In genomic region chr11:107699371-107700348, GRCh38 we compare ENCODE assay signal across 24 cellular contexts. TPM values are rescaled to one million over a fixed set of nuclear protein-coding genes. Genes with fewer than 3 reads are reported as not detected.
DNase-seq lines count a peak whose midpoint lies in the region; TF ChIP-seq lines count a peak whose summit lies in the region.
"Had no signal": no experiment of that assay in that cellular context is flagged by ENCODE, and none has a peak within 500 bp of the region (broad histone marks: within the 10 kb centered on the region; RNA-seq: fewer than 3 reads in every experiment).

No MANE protein-coding gene starts in this region.

- H3K9me3 Mint-ChIP-seq in nephron = no peaks in the 10 kb centered on the region
- H3K9me3 Mint-ChIP-seq: CD4-positive, CD25-positive, alpha-beta regulatory T cell; H9; IgD-negative memory B cell had no signal

- H3K9me3 ChIP-seq in SJCRH30 (replicated peaks) = no peaks in the 10 kb centered on the region
- H3K9me3 ChIP-seq: BE2C had no signal

- peaks cover 9% of the 10 kb centered on the region for H3K27me3 Mint-ChIP-seq in nephron (ENCODE audit: low read depth)

- peak overlapping the region in 2 of 3 experiments; percentile 89 to 91 for H3K27ac Mint-ChIP-seq in nephron
- H3K27ac Mint-ChIP-seq: CD4-positive, CD25-positive, alpha-beta regulatory T cell; IgD-negative memory B cell had no signal

- H3K36me3 Mint-ChIP-seq in nephron (ENCODE audit: low read depth) = no peaks in the 10 kb centered on the region
- H3K36me3 Mint-ChIP-seq: CD4-positive, CD25-positive, alpha-beta regulatory T cell; IgD-negative memory B cell had no signal

- peaks cover 36% of the 10 kb centered on the region for H3K4me1 Mint-ChIP-seq in nephron
- H3K4me1 Mint-ChIP-seq: CD4-positive, CD25-positive, alpha-beta regulatory T cell; IgD-negative memory B cell had no signal

- peak overlapping the region in 1 of 3 experiments; percentile 3 for H3K4me3 Mint-ChIP-seq in nephron
- H3K4me3 Mint-ChIP-seq: CD4-positive, CD25-positive, alpha-beta regulatory T cell; H9; IgD-negative memory B cell had no signal

- in situ Hi-C loops in G401 (cut with HindIII; ENCODE audit: low sequenced_read_pairs) = no loop called here

- no peak overlapping the region for H3K4me3 ChIP-seq in SJCRH30

- H3K27me3 ChIP-seq in SJCRH30 = no peaks in the 10 kb centered on the region

- H3K27ac ChIP-seq in SJCRH30 = no peak overlapping the region
- H3K27ac ChIP-seq: HL-60 had no signal

- peaks cover 5% of the 10 kb centered on the region; the same call in 1 of the 2 replicates for H3K4me1 ChIP-seq in SJCRH30
- H3K4me1 ChIP-seq: BE2C had no signal

- no peaks in the 10 kb centered on the region for H3K36me3 ChIP-seq in SJCRH30
- H3K36me3 ChIP-seq: BE2C had no signal

- no peak for TF ChIP-seq CTCF in nephron (IDR thresholded peaks at IDR 0.05; ENCODE audit: unreplicated experiment in 3 of 3)

- DNase-seq in G401 (ENCODE audit: low spot score) (peak; percentile 71), NCI-H446 treated with DMSO at 0.1 percent for 48 hours (lab: John Stamatoyannopoulos, UW) (peak; percentile 72), cerebellum (ENCODE audit: low spot score) (peak; percentile 52), SJCRH30 (no peak), dedifferentiated amniotic fluid mesenchymal stem cell (ENCODE audit: extremely low spot score) (no peak), GM19238 (ENCODE audit: insufficient read length, low spot score) (no peak)
- DNase-seq in activated CD4-positive, CD25-positive, alpha-beta regulatory T cell (lab: John Stamatoyannopoulos, UW) = no peak
- DNase-seq: BE2C; Calu3; CD4-positive, CD25-positive, alpha-beta regulatory T cell; EL; H9; Karpas-422; NCI-H1048; NCI-H1436 treated with DMSO at 0.1 percent for 48 hours; NCI-H2029 treated with DMSO at 0.1 percent for 48 hours; NCI-H2171; NCI-H69 had no signal

RNA-seq across cellular contexts. Expression of gene SLN, which starts 12.2 kb away (rescaled TPM):
- total RNA-seq in G401 (2014; rRNA removed; shearing (Covaris generic)) = not detected in 2 replicates
- total RNA-seq in cerebellum = 21.1 TPM
- 0.36 TPM in 1 of 2 replicates, not detected in the other for total RNA-seq in SJCRH30 (2014; rRNA removed; shearing (Covaris generic))
- total RNA-seq: A172; Calu3; CD4-positive, CD25-positive, alpha-beta regulatory T cell; H9; HT1080; MCF 10A had no signal

Comparison
In these comparisons a context has a peak if more than half of its experiments do, and no peak if none do; other contexts are left out.
1. DNase-seq: peak in G401 (single experiment), NCI-H446 treated with DMSO at 0.1 percent for 48 hours (single experiment) and cerebellum (single experiment); none in SJCRH30 (0 of 2), dedifferentiated amniotic fluid mesenchymal stem cell (single experiment), activated CD4-positive, CD25-positive, alpha-beta regulatory T cell (0 of 4) and GM19238 (single experiment).
2. RNA of gene SLN, which starts 12.2 kb away (total RNA-seq): 21.1 TPM in cerebellum (single experiment); 0.36 TPM in SJCRH30 and not detected in G401; every median in the first group is over 10 times any median in the second.